ENCODE assay signal across 2 cellular contexts in the genomic region with DNA sequence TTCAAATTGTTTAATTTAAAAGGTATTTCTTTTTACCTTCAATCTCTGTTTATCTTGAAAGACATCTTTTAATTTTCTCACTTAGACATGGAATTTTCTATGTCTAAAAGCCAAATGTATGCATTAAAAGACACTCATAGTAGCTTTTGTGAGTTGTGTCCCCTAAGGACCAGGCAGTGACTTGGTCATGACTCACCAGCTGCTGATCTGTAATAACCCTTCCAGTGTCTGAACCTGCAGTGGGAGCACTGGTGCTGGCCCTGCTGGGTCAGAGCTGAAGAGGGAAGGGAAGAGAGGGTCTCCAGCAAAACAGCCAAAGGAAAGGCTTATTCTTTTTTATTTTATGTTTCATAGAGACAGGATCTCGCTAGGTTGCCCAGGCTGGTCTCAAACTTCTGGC.
TF ChIP-seq lines count a peak whose summit lies in the region.

No MANE protein-coding gene starts in this region.

TF ChIP-seq in SK-N-SH treated with all-trans-retinoic acid at 6 μM for 48 hours, 23 proteins besides CTCF, POLR2A, EP300 and RAD21 (continued from another document):
- TF ChIP-seq, protein P1, sequence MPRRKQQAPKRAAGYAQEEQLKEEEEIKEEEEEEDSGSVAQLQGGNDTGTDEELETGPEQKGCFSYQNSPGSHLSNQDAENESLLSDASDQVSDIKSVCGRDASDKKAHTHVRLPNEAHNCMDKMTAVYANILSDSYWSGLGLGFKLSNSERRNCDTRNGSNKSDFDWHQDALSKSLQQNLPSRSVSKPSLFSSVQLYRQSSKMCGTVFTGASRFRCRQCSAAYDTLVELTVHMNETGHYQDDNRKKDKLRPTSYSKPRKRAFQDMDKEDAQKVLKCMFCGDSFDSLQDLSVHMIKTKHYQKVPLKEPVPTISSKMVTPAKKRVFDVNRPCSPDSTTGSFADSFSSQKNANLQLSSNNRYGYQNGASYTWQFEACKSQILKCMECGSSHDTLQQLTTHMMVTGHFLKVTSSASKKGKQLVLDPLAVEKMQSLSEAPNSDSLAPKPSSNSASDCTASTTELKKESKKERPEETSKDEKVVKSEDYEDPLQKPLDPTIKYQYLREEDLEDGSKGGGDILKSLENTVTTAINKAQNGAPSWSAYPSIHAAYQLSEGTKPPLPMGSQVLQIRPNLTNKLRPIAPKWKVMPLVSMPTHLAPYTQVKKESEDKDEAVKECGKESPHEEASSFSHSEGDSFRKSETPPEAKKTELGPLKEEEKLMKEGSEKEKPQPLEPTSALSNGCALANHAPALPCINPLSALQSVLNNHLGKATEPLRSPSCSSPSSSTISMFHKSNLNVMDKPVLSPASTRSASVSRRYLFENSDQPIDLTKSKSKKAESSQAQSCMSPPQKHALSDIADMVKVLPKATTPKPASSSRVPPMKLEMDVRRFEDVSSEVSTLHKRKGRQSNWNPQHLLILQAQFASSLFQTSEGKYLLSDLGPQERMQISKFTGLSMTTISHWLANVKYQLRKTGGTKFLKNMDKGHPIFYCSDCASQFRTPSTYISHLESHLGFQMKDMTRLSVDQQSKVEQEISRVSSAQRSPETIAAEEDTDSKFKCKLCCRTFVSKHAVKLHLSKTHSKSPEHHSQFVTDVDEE (CRISPR knock-in tag; IDR thresholded peaks at IDR 0.05): no peak

TF ChIP-seq in WTC11, 78 proteins besides CTCF, POLR2A, EP300 and RAD21 (continued from another document):
- TF ChIP-seq, protein P2, sequence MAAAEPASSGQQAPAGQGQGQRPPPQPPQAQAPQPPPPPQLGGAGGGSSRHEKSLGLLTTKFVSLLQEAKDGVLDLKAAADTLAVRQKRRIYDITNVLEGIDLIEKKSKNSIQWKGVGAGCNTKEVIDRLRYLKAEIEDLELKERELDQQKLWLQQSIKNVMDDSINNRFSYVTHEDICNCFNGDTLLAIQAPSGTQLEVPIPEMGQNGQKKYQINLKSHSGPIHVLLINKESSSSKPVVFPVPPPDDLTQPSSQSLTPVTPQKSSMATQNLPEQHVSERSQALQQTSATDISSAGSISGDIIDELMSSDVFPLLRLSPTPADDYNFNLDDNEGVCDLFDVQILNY (CRISPR knock-in tag; IDR thresholded peaks at IDR 0.05): no peak
- TF ChIP-seq PRRX2 (CRISPR knock-in tag; IDR thresholded peaks at IDR 0.05) (no peak), ZNF138 (CRISPR knock-in tag; conservative IDR thresholded peaks at IDR 0.05) (no peak), ZNF232 (CRISPR knock-in tag; IDR thresholded peaks at IDR 0.05) (no peak), JUN (CRISPR knock-in tag; IDR thresholded peaks at IDR 0.05) (no peak)
TF ChIP-seq in WTC11: peak in this region for 0.
